In the genomic region with DNA sequence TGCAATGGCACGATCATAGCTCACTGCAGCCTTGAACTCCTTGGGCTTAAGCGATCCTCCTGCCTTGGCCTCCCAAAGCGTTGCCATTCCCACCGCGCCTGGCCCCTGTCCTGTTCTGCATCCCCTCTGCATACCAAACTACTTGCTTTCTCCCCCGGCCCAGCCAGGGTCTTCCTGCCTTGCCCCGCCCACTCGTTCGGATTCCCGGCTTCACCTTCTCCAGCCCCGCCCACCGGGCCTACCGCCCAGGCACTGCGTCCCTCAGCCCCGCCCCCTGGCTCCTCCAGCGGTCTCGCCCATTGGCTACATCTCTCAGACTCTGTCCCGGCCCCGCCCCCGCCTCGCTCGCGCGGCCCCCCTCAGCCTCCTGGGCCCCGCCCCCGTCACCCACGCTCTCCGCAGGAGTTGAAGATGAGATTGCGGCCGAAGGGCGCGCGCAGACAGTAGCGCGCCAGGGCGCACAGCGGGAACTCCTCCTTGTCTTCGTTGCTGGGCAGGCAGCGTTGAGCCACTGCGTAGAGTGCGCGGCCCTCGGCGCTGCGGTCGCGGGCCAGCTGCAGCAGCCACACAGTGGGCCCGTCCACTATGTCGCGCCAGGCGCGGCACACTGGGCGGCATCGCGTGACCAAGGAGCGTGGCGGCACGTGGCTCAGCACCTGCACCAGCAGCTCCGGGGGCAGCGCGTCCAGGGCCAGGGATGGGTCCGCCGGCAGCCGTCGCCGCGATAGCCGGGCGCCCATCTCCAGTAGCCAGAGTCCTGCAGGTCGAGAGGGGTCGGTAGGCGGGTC, we compare ENCODE assay signal across 8 cellular contexts. TPM values are rescaled to one million over a fixed set of nuclear protein-coding genes. Genes with fewer than 3 reads are reported as not detected.
DNase-seq lines count a peak whose midpoint lies in the region; ATAC-seq and TF ChIP-seq lines count a peak whose summit lies in the region.

No MANE protein-coding gene starts in this region.

- H3K27me3 ChIP-seq in kidney epithelial cell (ENCODE audit: control insufficient read depth, insufficient read depth, low read length), result no peaks in the 10 kb centered on the region

- peaks cover 2% of the 10 kb centered on the region for H3K36me3 ChIP-seq in kidney epithelial cell (ENCODE audit: control insufficient read depth, insufficient read depth, low read length)

- peak; percentile 89 for DNase-seq in CMK (ENCODE audit: low read depth)
- DNase-seq in NCI-H1048 (lab: John Stamatoyannopoulos, UW), result peak; percentile 95
- DNase-seq in activated CD4-positive, alpha-beta T cell treated with anti-CD3 and anti-CD28 coated beads, Interleukin-2, amount 50 U/mL, for 1 hour, result peak; percentile 78
- peak; percentile 75 for DNase-seq in coronary artery (ENCODE audit: low spot score)
- peak; percentile 37 for DNase-seq in kidney epithelial cell (ENCODE audit: low read depth)
- DNase-seq in stimulated activated CD4-positive, alpha-beta T cell treated with anti-CD3 and anti-CD28 coated beads, Interleukin-15, amount 100 ng/mL, for 24 hours, result peak; percentile 94

- ATAC-seq in GM21723 (IDR thresholded peaks at IDR 0.05; ENCODE audit: unreplicated experiment) (no peak), HG02884 (IDR thresholded peaks at IDR 0.05; ENCODE audit: unreplicated experiment) (no peak)

- H3K4me3 ChIP-seq in coronary artery (peak overlapping the region; percentile 65), kidney epithelial cell (ENCODE audit: low read depth, low read length) (peak overlapping the region; percentile 1)

- H3K27ac ChIP-seq in coronary artery, result no peak overlapping the region

- TF ChIP-seq CTCF in coronary artery (IDR thresholded peaks at IDR 0.05) (no peak), kidney epithelial cell (IDR thresholded peaks at IDR 0.05; ENCODE audit: insufficient read depth, low read length, poor library complexity, severe bottlenecking) (no peak)

RNA-seq across cellular contexts. Expression of a gene that starts 19.0 kb away (rescaled TPM):
- total RNA-seq in kidney epithelial cell, result 53.8 and 67.1 TPM in 2 replicates

RNA-seq across cellular contexts. Expression of a gene that starts 19.2 kb away (rescaled TPM):
- total RNA-seq in kidney epithelial cell, result 40.5 and 55.2 TPM in 2 replicates

RNA-seq across cellular contexts. Expression of a gene that starts 25.8 kb away (rescaled TPM):
- 17.9 and 20.1 TPM in 2 replicates for total RNA-seq in kidney epithelial cell

RNA-seq across cellular contexts. Expression of a gene that starts 37.8 kb away (rescaled TPM):
- 0.42 TPM in 1 of 2 replicates, not detected in the other for total RNA-seq in kidney epithelial cell

RNA-seq across cellular contexts. Expression of a gene that starts 50.0 kb away (rescaled TPM):
- 39.0 and 41.7 TPM in 2 replicates for total RNA-seq in kidney epithelial cell

Comparison
In these comparisons a context has a peak if more than half of its experiments do, and no peak if none do; other contexts are left out.
1. DNase-seq: peak in every context shown above with its lines; median percentile 95 in NCI-H1048; 94 in stimulated activated CD4-positive, alpha-beta T cell treated with anti-CD3 and anti-CD28 coated beads, Interleukin-15, amount 100 ng/mL, for 24 hours; 89 in CMK; 78 in activated CD4-positive, alpha-beta T cell treated with anti-CD3 and anti-CD28 coated beads, Interleukin-2, amount 50 U/mL, for 1 hour; 75 in coronary artery; 37 in kidney epithelial cell.